In the genomic region with DNA sequence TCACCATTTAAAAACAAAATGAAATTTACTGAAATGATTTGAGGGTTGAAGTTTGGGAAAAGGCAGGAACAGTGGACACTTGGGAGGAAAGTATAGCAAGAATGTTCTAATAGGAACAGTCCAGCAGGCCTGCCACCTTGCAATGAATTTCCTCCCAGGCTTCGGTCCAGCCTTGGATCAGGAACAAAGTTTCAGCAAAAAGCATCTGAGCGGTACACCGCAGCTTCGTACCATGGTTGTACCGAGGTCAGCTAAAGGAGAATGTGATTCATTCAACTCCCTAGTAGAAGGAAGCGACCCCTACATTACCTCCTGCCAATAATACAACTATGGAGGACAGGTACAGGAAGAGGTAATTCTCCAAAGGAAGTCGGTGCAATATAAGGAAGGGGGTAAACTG, we compare ENCODE assay signal across 8 cellular contexts.
"Had no signal": no experiment of that assay in that cellular context is flagged by ENCODE, and none has a peak within 500 bp of the region (broad histone marks: within the 10 kb centered on the region; RNA-seq: fewer than 3 reads in every experiment).

No MANE protein-coding gene starts in this region.

- H3K27ac Mint-ChIP-seq: GM23338, H9, IgD-negative memory B cell had no signal

- H3K4me1 Mint-ChIP-seq: GM23338, H9, IgD-negative memory B cell had no signal

- ATAC-seq: GM23338, HepG2 had no signal

- H3K4me3 Mint-ChIP-seq: GM23338, H9, IgD-negative memory B cell had no signal

- FAIRE-seq: H1, H54, HepG2 had no signal

- DNase-seq: H9, HCEC 1CT had no signal

- H3K4me3 ChIP-seq: GM23338 had no signal

- H3K27ac ChIP-seq: HL-60 had no signal

- H2AFZ ChIP-seq: GM23338 had no signal

- H3K4me2 ChIP-seq: GM23338 had no signal
